Comparison of ENCODE assay signal across 15 cellular contexts in genomic region chr3:168091961-168092360, GRCh38. TPM values are rescaled to one million over a fixed set of nuclear protein-coding genes. Genes with fewer than 3 reads are reported as not detected.
A peak's percentile ranks its signal among the peaks of the same experiment; 100 is the strongest.
DNase-seq lines count a peak whose midpoint lies in the region; ATAC-seq, FAIRE-seq and TF ChIP-seq lines count a peak whose summit lies in the region.
"Had no signal": no experiment of that assay in that cellular context is flagged by ENCODE, and none has a peak within 500 bp of the region (broad histone marks: within the 10 kb centered on the region; RNA-seq: fewer than 3 reads in every experiment).

No MANE protein-coding gene starts in this region.

- CTCF ChIA-PET in HEK293 (lab: Yijun Ruan, JAX), result no interaction called here
- CTCF ChIA-PET in K562 (lab: Yijun Ruan, JAX; ENCODE audit: low intra/inter-chr PET ratio), result no interaction called here

- H3K36me3 Mint-ChIP-seq in immature natural killer cell, result no peaks in the 10 kb centered on the region

- in situ Hi-C loops in K562 (cut with MboI), result no loop called here

- H3K27ac ChIP-seq in HEK293 (ENCODE audit: extremely low read depth, low read depth, low read length) (peak overlapping the region; percentile 66), K562 (ENCODE audit: extremely low read depth, low read depth, low read length) (no peak overlapping the region), osteoblast (ENCODE audit: low read depth, low read length) (no peak overlapping the region)
- H3K27ac ChIP-seq: foreskin keratinocyte, suprapubic skin had no signal

- no peaks in the 10 kb centered on the region for H3K9me3 Mint-ChIP-seq in immature natural killer cell

- peak overlapping the region; percentile 15 for H3K4me3 ChIP-seq in HEK293 (ENCODE audit: low read depth, low read length)
- no peak overlapping the region; the same call in 1 of the 2 replicates for H3K4me3 ChIP-seq in K562
- H3K4me3 ChIP-seq in osteoblast (ENCODE audit: insufficient read depth, low read length), result no peak overlapping the region
- H3K4me3 ChIP-seq: suprapubic skin had no signal

- POLR2A ChIA-PET in HEK293 (lab: Yijun Ruan, JAX) (no interaction called here), K562 (lab: Yijun Ruan, JAX) (interaction anchor here (0.7 kb wide), 1 partner anchor 36 kb away, joined by 3 read pairs; no protein-coding TSS in a partner anchor)

- TF ChIP-seq EP300 in K562 (IDR thresholded peaks at IDR 0.05; ENCODE audit: low read length), result no peak

- no peak overlapping the region for H3K4me3 Mint-ChIP-seq in immature natural killer cell
- H3K4me3 Mint-ChIP-seq: naive thymus-derived CD4-positive, alpha-beta T cell had no signal

- H3K9me1 ChIP-seq in K562 (ENCODE audit: control insufficient read depth, insufficient read depth, low read length), result no peaks in the 10 kb centered on the region

- no peak for ATAC-seq in K562
- ATAC-seq in GM19452 (IDR thresholded peaks at IDR 0.05; ENCODE audit: unreplicated experiment), result no peak
- ATAC-seq: foreskin keratinocyte; naive thymus-derived CD4-positive, alpha-beta T cell had no signal

- no peak overlapping the region for H3K27ac Mint-ChIP-seq in immature natural killer cell
- H3K27ac Mint-ChIP-seq: naive thymus-derived CD4-positive, alpha-beta T cell had no signal

- DNase-seq in NCI-H2081 (lab: John Stamatoyannopoulos, UW) (peak; percentile 63 to 84), K562 (ENCODE audit: extremely low read depth in 1 of 4, low spot score in 3 of 4) (no peak), osteoblast (ENCODE audit: insufficient read length, low spot score, missing footprints) (no peak), immature natural killer cell (no peak)
- no peak for DNase-seq in activated effector memory CD4-positive, alpha-beta T cell treated with Interleukin-2 at 50 U/mL for 16 hours
- DNase-seq: activated T-cell treated with anti-CD3 and anti-CD28 coated beads for 4 hours; amniotic stem cell; foreskin keratinocyte; naive thymus-derived CD4-positive, alpha-beta T cell; NCI-H446; SIG-M5 had no signal

- no peak for FAIRE-seq in K562 (lab: Jason Lieb, UNC)
- FAIRE-seq: islet of Langerhans had no signal

- no peak overlapping the region for H3K9ac ChIP-seq in K562 (ENCODE audit: insufficient read depth in 1 of 2, low read depth in 2 of 2, low read length in 2 of 2)

- intact Hi-C loops in K562 (cut with micrococcal nuclease), result no loop called here

- peaks cover 47 to 77% of the 10 kb centered on the region in 2 donors for H3K4me1 Mint-ChIP-seq in immature natural killer cell

- BruUV-seq in K562 (replicated peaks; lab: Mats Ljungman, UMichigan), result no TSS peak

- H4K20me1 ChIP-seq in K562 (replicated peaks; ENCODE audit: control insufficient read depth, insufficient read depth, low read length), result peaks cover 9% of the 10 kb centered on the region
- peaks cover 32% of the 10 kb centered on the region for H4K20me1 ChIP-seq in osteoblast (ENCODE audit: insufficient read depth, low read length)

- TF ChIP-seq CTCF in HEK293 (tag by site-specific recombination; IDR thresholded peaks at IDR 0.05), result no peak
- no peak for TF ChIP-seq CTCF in K562 (IDR thresholded peaks at IDR 0.05 in 2 of 3, conservative IDR thresholded peaks at IDR 0.05 in 1 of 3; ENCODE audit: insufficient read depth in 2 of 3, low read depth in 1 of 3, low read length in 3 of 3)
- no peak for TF ChIP-seq CTCF in osteoblast (IDR thresholded peaks at IDR 0.05; ENCODE audit: extremely low read depth, low read depth, low read length)

- no peak for TF ChIP-seq POLR2A in K562 (conservative IDR thresholded peaks at IDR 0.05)

- peaks cover 12 to 17% (median 16%) of the 10 kb centered on the region in 3 donors for H3K27me3 Mint-ChIP-seq in immature natural killer cell (ENCODE audit: low read depth in 3 of 3)

- peak overlapping the region; percentile 98 for H3K4me2 ChIP-seq in K562 (ENCODE audit: insufficient read depth, low read length)
- H3K4me2 ChIP-seq in osteoblast (ENCODE audit: insufficient read depth, low read length), result peak overlapping the region; percentile 6

- H3K9me3 ChIP-seq in HEK293 (ENCODE audit: control insufficient read depth, insufficient read depth, low read depth, low read length) (no peaks in the 10 kb centered on the region), K562 (replicated peaks; ENCODE audit: control insufficient read depth, insufficient read depth, low read depth, low read length) (no peaks in the 10 kb centered on the region), osteoblast (ENCODE audit: low read depth, low read length) (no peaks in the 10 kb centered on the region)
- H3K9me3 ChIP-seq: suprapubic skin had no signal

- H2AFZ ChIP-seq in K562 (ENCODE audit: low read depth, low read length) (no peak overlapping the region), osteoblast (ENCODE audit: low read length) (no peak overlapping the region)

- peaks cover 84% of the 10 kb centered on the region for H3K79me2 ChIP-seq in K562 (ENCODE audit: control insufficient read depth, insufficient read depth, low read length)
- peaks cover 75% of the 10 kb centered on the region for H3K79me2 ChIP-seq in osteoblast (ENCODE audit: insufficient read depth, low read length)

- peaks cover 16% of the 10 kb centered on the region for H3K4me1 ChIP-seq in HEK293 (ENCODE audit: control insufficient read depth, insufficient read depth, low read length)
- H3K4me1 ChIP-seq in K562 (replicated peaks in 1 of 2; ENCODE audit: control insufficient read depth in 2 of 2, insufficient read depth in 2 of 2, low read length in 2 of 2), result peaks cover 13 to 56% of the 10 kb centered on the region in 2 experiments
- peaks cover 23% of the 10 kb centered on the region for H3K4me1 ChIP-seq in osteoblast (ENCODE audit: insufficient read depth, low read length)

- no peaks in the 10 kb centered on the region for H3K36me3 ChIP-seq in HEK293 (ENCODE audit: control insufficient read depth in 2 of 2, insufficient read depth in 1 of 2, low read length in 2 of 2)
- H3K36me3 ChIP-seq in K562 (ENCODE audit: control insufficient read depth, insufficient read depth, low read length), result no peaks in the 10 kb centered on the region
- no peaks in the 10 kb centered on the region for H3K36me3 ChIP-seq in osteoblast (ENCODE audit: insufficient read depth, low read length)
- H3K36me3 ChIP-seq: suprapubic skin had no signal

- no peak for TF ChIP-seq RAD21 in K562 (CRISPR knock-in tag; conservative IDR thresholded peaks at IDR 0.05 in 1 of 2, IDR thresholded peaks at IDR 0.05 in 1 of 2)

- H3K27me3 ChIP-seq in K562 (ENCODE audit: control insufficient read depth in 2 of 2, insufficient read depth in 2 of 2, low read length in 2 of 2) (no peaks in the 10 kb centered on the region), osteoblast (ENCODE audit: insufficient read depth, low read length) (no peaks in the 10 kb centered on the region)
- H3K27me3 ChIP-seq: foreskin keratinocyte, suprapubic skin had no signal

TF ChIP-seq in HEK293, 187 proteins besides CTCF, POLR2A, EP300 and RAD21 (continues in another document):
- TF ChIP-seq ZNF391 (tag by site-specific recombination; IDR thresholded peaks at IDR 0.05; ENCODE audit: borderline replicate concordance, low read depth) (no peak), BCL11A (tag by site-specific recombination; IDR thresholded peaks at IDR 0.05; ENCODE audit: low read depth) (no peak), ZNF335 (tag by site-specific recombination; conservative IDR thresholded peaks at IDR 0.05) (no peak), ZSCAN30 (tag by site-specific recombination; IDR thresholded peaks at IDR 0.05) (0 out of 2 replicates have a peak, but pooled peaks have one; percentile 15), ZNF24 (tag by site-specific recombination; IDR thresholded peaks at IDR 0.05) (no peak), ZNF266 (tag by site-specific recombination; IDR thresholded peaks at IDR 0.05; ENCODE audit: low read depth) (no peak)

TF ChIP-seq in K562, 482 proteins besides CTCF, POLR2A, EP300 and RAD21 (continues in another document):
- TF ChIP-seq CHD1 (IDR thresholded peaks at IDR 0.05; ENCODE audit: low read length) (no peak), YY1 (IDR thresholded peaks at IDR 0.05; ENCODE audit: borderline replicate concordance in 1 of 3, control insufficient read depth in 1 of 3, extremely low read depth in 1 of 3, insufficient read depth in 3 of 3, insufficient read length in 1 of 3, insufficient replicate concordance in 2 of 3, low read depth in 1 of 3, low read length in 2 of 3) (no peak), MEIS2 (IDR thresholded peaks at IDR 0.05; ENCODE audit: partially characterized antibody) (peak; percentile 48), NFYB (IDR thresholded peaks at IDR 0.05; ENCODE audit: extremely low read depth, insufficient read length) (peak; percentile 8), GTF2E2 (tag; IDR thresholded peaks at IDR 0.05) (no peak)

RNA-seq across cellular contexts. Expression of gene GOLIM4, which starts 3.8 kb away (rescaled TPM):
- total RNA-seq in K562 (2011; cell fraction: chromatin; rRNA removed; ENCODE audit: low replicate concordance), result 19.0 and 64.7 TPM in 2 replicates
- 22.7 and 26.3 TPM in 2 replicates for total RNA-seq in K562 (2011; cell fraction: nucleolus; rRNA removed)
- 35.1 and 43.4 TPM in 2 replicates for total RNA-seq in K562 (2011; cell fraction: nucleoplasm; rRNA removed)
- total RNA-seq in K562 (2014; rRNA removed) (39.4 and 43.7 TPM in 2 replicates), K562 (2014; rRNA removed; fragmentation: Illumina TruSeq; extraction: Trizol) (31.9 and 36.8 TPM in 2 replicates), K562 (2015; rRNA removed; fragmentation: Illumina TruSeq; extraction: Trizol) (36.0 TPM in 2 replicates), K562 (2021) (27.0 and 29.2 TPM in 2 replicates), osteoblast (44.5 and 50.1 TPM in 2 replicates)
- polyA plus RNA-seq in K562 (2011; rRNA removed) (9.3 and 12.8 TPM in 2 replicates), K562 (2014; fragmentation: Illumina TruSeq; extraction: Trizol) (32.6 and 37.5 TPM in 2 replicates), K562 (2014; fragmentation: Nextera tagmentation; extraction: Ambion mirVana) (10 to 100 TPM; 11.3 to 12.0 TPM), K562 (2014; rRNA removed) (20.5 and 31.0 TPM in 2 replicates), immature natural killer cell (1 to 10 TPM; 2.3 to 7.7 (median 4.1) TPM)
- 7.7 and 9.2 TPM in 2 replicates for polyA plus RNA-seq in K562 (2011; cell fraction: cytosol; rRNA removed)
- polyA plus RNA-seq in K562 (2011; cell fraction: nucleus; rRNA removed), result 16.0 and 16.9 TPM in 2 replicates
- 29.7 TPM in 2 replicates for polyA plus RNA-seq in K562 (2012)
- polyA minus RNA-seq in K562 (2011; rRNA and poly(A)+ RNA removed), result 41.7 and 56.2 TPM in 2 replicates
- 17.6 and 25.5 TPM in 2 replicates for polyA minus RNA-seq in K562 (2011; cell fraction: cytosol; rRNA and poly(A)+ RNA removed)
- 21.0 and 36.3 TPM in 2 replicates for polyA minus RNA-seq in K562 (2011; cell fraction: nucleus; rRNA and poly(A)+ RNA removed)
- polyA plus RNA-seq: naive thymus-derived CD4-positive, alpha-beta T cell had no signal

Comparison
In these comparisons a context has a peak if more than half of its experiments do, and no peak if none do; other contexts are left out.
1. DNase-seq: peak in NCI-H2081 (2 of 2); none in K562 (0 of 4), osteoblast (single experiment), immature natural killer cell (0 of 3) and activated effector memory CD4-positive, alpha-beta T cell treated with Interleukin-2 at 50 U/mL for 16 hours (single experiment).
2. Of the 44 proteins assayed by ChIP-seq in both K562 and HEK293: peak only in K562: none; only in HEK293: TCF7L2; in both: none; in neither: 43.